Comparison of ENCODE assay signal across 16 cellular contexts in genomic region chr3:111923095-111923771, GRCh38.
DNase-seq lines count a peak whose midpoint lies in the region; ATAC-seq and TF ChIP-seq lines count a peak whose summit lies in the region.
"Had no signal": no experiment of that assay in that cellular context is flagged by ENCODE, and none has a peak within 500 bp of the region (broad histone marks: within the 10 kb centered on the region; RNA-seq: fewer than 3 reads in every experiment).

No MANE protein-coding gene starts in this region.

- no peak overlapping the region for H3K27ac Mint-ChIP-seq in stimulated activated memory B cell treated with anti-CD40 and anti-IgM and Interleukin-4, amounts not matched to agents 10 μg/mL and 1 μg/mL and 100 μg/mL, for 72 hours

- no peak for TF ChIP-seq CTCF in epithelial cell of esophagus (IDR thresholded peaks at IDR 0.05; ENCODE audit: insufficient read depth, low read depth, low read length, missing control alignments)

- H3K9me3 ChIP-seq in stomach smooth muscle (ENCODE audit: control insufficient read depth in 2 of 2, low read length in 2 of 2): no peaks in the 10 kb centered on the region
- H3K9me3 ChIP-seq: left lung, tibial nerve had no signal

- peaks cover 10% of the 10 kb centered on the region for H3K4me1 ChIP-seq in stomach smooth muscle (ENCODE audit: control insufficient read depth, insufficient read depth, low read length)
- H3K4me1 ChIP-seq: left lung had no signal

- H3K27me3 ChIP-seq in stomach smooth muscle (ENCODE audit: control insufficient read depth in 1 of 2, insufficient read depth in 2 of 2, low read length in 2 of 2): no peaks in the 10 kb centered on the region
- H3K27me3 ChIP-seq: left lung, tibial nerve had no signal

- H3K36me3 ChIP-seq in stomach smooth muscle (ENCODE audit: control insufficient read depth in 2 of 2, insufficient read depth in 2 of 2, low read length in 2 of 2): peaks cover 24 to 43% of the 10 kb centered on the region in 2 donors

- H3K27me3 Mint-ChIP-seq in stimulated activated memory B cell treated with anti-CD40 and anti-IgM and Interleukin-4, amounts not matched to agents 10 μg/mL and 1 μg/mL and 100 μg/mL, for 72 hours: no peaks in the 10 kb centered on the region

- DNase-seq in DMS53 (lab: John Stamatoyannopoulos, UW) (peak; percentile 2), DMS53 treated with DMSO at 0.1 percent for 48 hours (lab: John Stamatoyannopoulos, UW; ENCODE audit: unreplicated experiment) (no peak), RKO (ENCODE audit: low spot score) (peak; percentile 23), epithelial cell of esophagus (ENCODE audit: low read depth) (peak; percentile 68)
- DNase-seq: activated CD4-positive, CD25-positive, alpha-beta regulatory T cell treated with anti-CD3 and anti-CD28 coated beads, Interleukin-2, amount 50 U/mL, for 72 hours; activated CD8-positive, alpha-beta memory T cell treated with anti-CD3 and anti-CD28 coated beads, Interleukin-2, amount 50 U/mL, for 48 hours; activated naive CD4-positive, alpha-beta T cell treated with Interleukin-2 at 50 U/mL for 16 hours; GOT3; left lung; NCI-H748 treated with DMSO at 0.1 percent for 48 hours had no signal

- peaks cover 7% of the 10 kb centered on the region for H3K36me3 Mint-ChIP-seq in stimulated activated memory B cell treated with anti-CD40 and anti-IgM and Interleukin-4, amounts not matched to agents 10 μg/mL and 1 μg/mL and 100 μg/mL, for 72 hours

- H3K4me3 Mint-ChIP-seq in stimulated activated memory B cell treated with anti-CD40 and anti-IgM and Interleukin-4, amounts not matched to agents 10 μg/mL and 1 μg/mL and 100 μg/mL, for 72 hours: no peak overlapping the region

- no peaks in the 10 kb centered on the region for H3K9me3 Mint-ChIP-seq in stimulated activated memory B cell treated with anti-CD40 and anti-IgM and Interleukin-4, amounts not matched to agents 10 μg/mL and 1 μg/mL and 100 μg/mL, for 72 hours

- peak overlapping the region; percentile 60 for H3K27ac ChIP-seq in stomach smooth muscle (ENCODE audit: low read length)
- H3K27ac ChIP-seq: 22Rv1 had no signal

- H3K9ac ChIP-seq in stomach smooth muscle (ENCODE audit: low read length in 2 of 2): no peak overlapping the region

- no peak for ATAC-seq in stimulated activated memory B cell treated with anti-CD40 and anti-IgM and Interleukin-4, amounts not matched to agents 10 μg/mL and 1 μg/mL and 100 μg/mL, for 72 hours
- ATAC-seq in GM21737 (IDR thresholded peaks at IDR 0.05; ENCODE audit: unreplicated experiment) (no peak), HG02642 (IDR thresholded peaks at IDR 0.05; ENCODE audit: poor library complexity, unreplicated experiment) (no peak)

- H3K4me1 Mint-ChIP-seq in stimulated activated memory B cell treated with anti-CD40 and anti-IgM and Interleukin-4, amounts not matched to agents 10 μg/mL and 1 μg/mL and 100 μg/mL, for 72 hours: no peaks in the 10 kb centered on the region

- H3K4me3 ChIP-seq in epithelial cell of esophagus (ENCODE audit: low read length) (no peak overlapping the region), stomach smooth muscle (ENCODE audit: low read length in 2 of 2) (no peak overlapping the region)
- H3K4me3 ChIP-seq: left lung, tibial nerve had no signal
